Comparison of ENCODE assay signal across 28 cellular contexts in the genomic region with DNA sequence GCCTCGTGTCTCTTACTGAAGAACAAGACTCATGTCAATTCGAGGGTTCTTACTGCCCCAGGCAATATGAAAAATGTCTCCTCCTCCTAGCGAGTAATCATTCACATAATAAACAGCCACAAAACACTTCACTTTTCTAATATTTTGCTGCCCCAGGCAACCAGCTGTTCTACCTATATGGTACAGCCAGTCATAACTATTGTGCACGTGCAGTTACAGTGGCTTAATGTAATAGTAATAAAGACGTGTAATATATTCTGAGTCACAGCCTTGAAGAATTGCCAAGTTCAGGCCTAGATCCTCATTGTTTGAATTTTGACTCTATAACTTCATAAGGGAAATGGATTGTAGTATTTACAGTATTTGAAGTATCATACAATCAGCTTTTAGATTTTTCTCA.
DNase-seq lines count a peak whose midpoint lies in the region; ATAC-seq, FAIRE-seq and TF ChIP-seq lines count a peak whose summit lies in the region.
"Had no signal": no experiment of that assay in that cellular context is flagged by ENCODE, and none has a peak within 500 bp of the region (broad histone marks: within the 10 kb centered on the region; RNA-seq: fewer than 3 reads in every experiment).

No MANE protein-coding gene starts in this region.

- no peaks in the 10 kb centered on the region for H3K4me1 Mint-ChIP-seq in astrocyte (ENCODE audit: low read depth, unreplicated experiment)

- TF ChIP-seq CTCF in astrocyte (IDR thresholded peaks at IDR 0.05; ENCODE audit: insufficient read depth, low read depth, low read length) (no peak), foreskin keratinocyte (conservative IDR thresholded peaks at IDR 0.05) (no peak)

- H2AFZ ChIP-seq in astrocyte (ENCODE audit: low read depth, low read length): no peak overlapping the region
- H2AFZ ChIP-seq: hepatocyte had no signal

- H3K27ac ChIP-seq in astrocyte (ENCODE audit: low read depth, low read length) (no peak overlapping the region), foreskin keratinocyte (no peak overlapping the region)
- H3K27ac ChIP-seq: body of pancreas, C4-2B, gastrocnemius medialis, hepatocyte, left lung, psoas muscle, suprapubic skin, WERI-Rb-1 had no signal

- peak; percentile 61 for ATAC-seq in foreskin keratinocyte
- ATAC-seq: body of pancreas, gastrocnemius medialis, HCT116, left lung, psoas muscle had no signal

- no peak for FAIRE-seq in astrocyte (lab: Jason Lieb, UNC)

- DNase-seq in HS-5 (ENCODE audit: low read depth) (peak; percentile 11), NCI-H1417 treated with DMSO at 0.1 percent for 48 hours (lab: John Stamatoyannopoulos, UW) (peak; percentile 6), astrocyte (ENCODE audit: low read depth) (peak; percentile 10), foreskin keratinocyte (peak; percentile 68 to 81), cerebellar cortex (ENCODE audit: low spot score) (no peak), dermis blood vessel endothelial cell (no peak), SHP77 (lab: John Stamatoyannopoulos, UW) (no peak)
- DNase-seq: activated CD4-positive, alpha-beta T cell treated with anti-CD3 and anti-CD28 coated beads for 48 hours; activated CD8-positive, alpha-beta memory T cell treated with anti-CD3 and anti-CD28 coated beads for 24 hours; activated naive CD4-positive, alpha-beta T cell; activated T-cell treated with anti-CD3 and anti-CD28 coated beads, Interleukin-2, amount 50 U/mL, for 1 hour; body of pancreas; effector CD8-positive, alpha-beta T cell; gastrocnemius medialis; KG1; left lung; NCI-H1694 treated with DMSO at 0.1 percent for 48 hours; NCI-H526; psoas muscle; RPMI8226; stimulated activated CD4-positive, alpha-beta T cell treated with anti-CD3 and anti-CD28 coated beads, Interleukin-15, amount 100 ng/mL, for 24 hours; stimulated activated naive CD4-positive, alpha-beta T cell; T-helper 9 cell; WERI-Rb-1 had no signal

- no peak overlapping the region for H3K4me2 ChIP-seq in astrocyte (ENCODE audit: low read length)
- H3K4me2 ChIP-seq: hepatocyte had no signal

- no peaks in the 10 kb centered on the region for H3K36me3 Mint-ChIP-seq in astrocyte (ENCODE audit: low read depth, unreplicated experiment)

- no peaks in the 10 kb centered on the region for H3K9me3 Mint-ChIP-seq in astrocyte (ENCODE audit: unreplicated experiment)

- no peak overlapping the region for H3K27ac Mint-ChIP-seq in astrocyte (ENCODE audit: unreplicated experiment)

- no peak overlapping the region for H3K9ac ChIP-seq in astrocyte (ENCODE audit: low read length)

- H4K20me1 ChIP-seq in astrocyte (ENCODE audit: insufficient read depth, low read length): no peaks in the 10 kb centered on the region

- H3K27me3 ChIP-seq in astrocyte (ENCODE audit: insufficient read depth, low read length): no peaks in the 10 kb centered on the region
- H3K27me3 ChIP-seq in foreskin keratinocyte: no peaks in the 10 kb centered on the region
- H3K27me3 ChIP-seq: body of pancreas, gastrocnemius medialis, hepatocyte, left lung, suprapubic skin had no signal

- H3K36me3 ChIP-seq in astrocyte (ENCODE audit: insufficient read depth, low read length): no peaks in the 10 kb centered on the region
- H3K36me3 ChIP-seq: gastrocnemius medialis, left lung, suprapubic skin, WERI-Rb-1 had no signal

- no peak overlapping the region for H3K4me3 Mint-ChIP-seq in astrocyte (ENCODE audit: unreplicated experiment)

- H3K4me1 ChIP-seq in astrocyte (ENCODE audit: insufficient read depth, low read length) (no peaks in the 10 kb centered on the region), foreskin keratinocyte (no peaks in the 10 kb centered on the region)
- H3K4me1 ChIP-seq: body of pancreas, gastrocnemius medialis, left lung, psoas muscle, suprapubic skin had no signal

- no peaks in the 10 kb centered on the region for H3K79me2 ChIP-seq in astrocyte (ENCODE audit: insufficient read depth, low read length)
- H3K79me2 ChIP-seq: hepatocyte had no signal

- no peaks in the 10 kb centered on the region for H3K27me3 Mint-ChIP-seq in astrocyte (ENCODE audit: low read depth, unreplicated experiment)

- no peaks in the 10 kb centered on the region for H3K9me3 ChIP-seq in astrocyte (ENCODE audit: insufficient read depth, low read depth, low read length)
- H3K9me3 ChIP-seq: body of pancreas, gastrocnemius medialis, left lung, psoas muscle, suprapubic skin had no signal

- no peak overlapping the region for H3K4me3 ChIP-seq in astrocyte (ENCODE audit: insufficient read depth, low read depth, low read length)
- H3K4me3 ChIP-seq: body of pancreas, gastrocnemius medialis, hepatocyte, left lung, psoas muscle, suprapubic skin had no signal

Comparison
In these comparisons a context has a peak if more than half of its experiments do, and no peak if none do; other contexts are left out.
1. DNase-seq: peak in HS-5 (single experiment), NCI-H1417 treated with DMSO at 0.1 percent for 48 hours (single experiment), astrocyte (single experiment) and foreskin keratinocyte (2 of 2); none in cerebellar cortex (single experiment), dermis blood vessel endothelial cell (single experiment) and SHP77 (0 of 2).